23 cellular contexts compared by ENCODE assay signal in genomic region chr21:31682625-31683024, GRCh38. TPM values are rescaled to one million over a fixed set of nuclear protein-coding genes. Genes with fewer than 3 reads are reported as not detected.
A peak's percentile ranks its signal among the peaks of the same experiment; 100 is the strongest.
DNase-seq lines count a peak whose midpoint lies in the region; TF ChIP-seq lines count a peak whose summit lies in the region.
"Had no signal": no experiment of that assay in that cellular context is flagged by ENCODE, and none has a peak within 500 bp of the region (broad histone marks: within the 10 kb centered on the region; RNA-seq: fewer than 3 reads in every experiment).

No MANE protein-coding gene starts in this region.

- DNase-seq in AG04449 (ENCODE audit: low read depth, low spot score) (peak; percentile 61), HFFc6 (peak; percentile 11), astrocyte of the hippocampus (ENCODE audit: low read depth, low spot score) (peak; percentile 16), iris pigment epithelial cell (ENCODE audit: low read depth) (peak; percentile 54), amniotic stem cell (lab: John Stamatoyannopoulos, UW) (no peak), GDM1 (lab: John Stamatoyannopoulos, UW) (no peak), head of caudate nucleus (no peak)
- DNase-seq in effector CD8-positive, alpha-beta T cell (lab: John Stamatoyannopoulos, UW), result no peak
- DNase-seq: ACHN; Calu3; CD8-positive, alpha-beta memory T cell; DMS153; H9; KBM-7; MM.1S; NCI-H1092 treated with DMSO at 0.1 percent for 48 hours; NCI-H1436 treated with DMSO at 0.1 percent for 48 hours; NCI-H1930; NCI-H226; NCI-H510A treated with DMSO at 0.1 percent for 48 hours; NCI-H748 treated with DMSO at 0.1 percent for 48 hours; SJCRH30 had no signal

- CTCF ChIA-PET in AG04449 (lab: Yijun Ruan, JAX), result no interaction called here

- peaks cover 18% of the 10 kb centered on the region for H3K4me1 Mint-ChIP-seq in HFFc6 (ENCODE audit: low read depth)
- H3K4me1 Mint-ChIP-seq: H9 had no signal

- TF ChIP-seq CTCF in AG04449 (IDR thresholded peaks at IDR 0.05; ENCODE audit: insufficient read depth, low read length, missing control alignments) (no peak), HFFc6 (IDR thresholded peaks at IDR 0.05) (no peak)

- H3K4me3 Mint-ChIP-seq in HFFc6, result no peak overlapping the region
- H3K4me3 Mint-ChIP-seq: CD8-positive, alpha-beta memory T cell; H9 had no signal

- POLR2A ChIA-PET in AG04449 (lab: Yijun Ruan, JAX), result no interaction called here

- H3K27me3 Mint-ChIP-seq in HFFc6 (ENCODE audit: insufficient read depth), result no peaks in the 10 kb centered on the region
- H3K27me3 Mint-ChIP-seq: CD8-positive, alpha-beta memory T cell had no signal

- H3K9me3 Mint-ChIP-seq in HFFc6, result no peaks in the 10 kb centered on the region
- H3K9me3 Mint-ChIP-seq: CD8-positive, alpha-beta memory T cell; H9 had no signal

- peak overlapping the region; percentile 35; the same call in 1 of the 2 replicates for H3K27ac Mint-ChIP-seq in HFFc6
- H3K27ac Mint-ChIP-seq: H9 had no signal

- peaks cover 31% of the 10 kb centered on the region for H3K36me3 Mint-ChIP-seq in HFFc6 (ENCODE audit: low read depth)

- H3K4me3 ChIP-seq in AG04449 (ENCODE audit: low read depth, low read length), result no peak overlapping the region
- H3K4me3 ChIP-seq: GM12878, SJCRH30 had no signal

- intact Hi-C loops in head of caudate nucleus (cut with DNase I), result no loop called here

RNA-seq across cellular contexts. Expression of gene SOD1, which starts 23.1 kb away (rescaled TPM):
- 100 to 1,000 TPM; 236 to 290 (median 281) TPM for total RNA-seq in HFFc6 (2021; fragmentation: NEBNext Ultra II Directional; extraction: Animal tissue kit (Norgen Biotek cat#: 25700))

RNA-seq across cellular contexts. Expression of gene SCAF4, which starts 49.3 kb away (rescaled TPM):
- total RNA-seq in HFFc6 (2021; fragmentation: NEBNext Ultra II Directional; extraction: Animal tissue kit (Norgen Biotek cat#: 25700)), result 10 to 100 TPM; 21.8 to 28.4 (median 26.3) TPM

Comparison
In these comparisons a context has a peak if more than half of its experiments do, and no peak if none do; other contexts are left out.
1. DNase-seq: peak in AG04449 (single experiment), HFFc6 (single experiment), astrocyte of the hippocampus (single experiment) and iris pigment epithelial cell (single experiment); none in amniotic stem cell (single experiment), effector CD8-positive, alpha-beta T cell (single experiment), GDM1 (single experiment) and head of caudate nucleus (0 of 42).